17 cellular contexts compared by ENCODE assay signal in genomic region chr6:88626460-88626859, GRCh38.
"Had no signal": no experiment of that assay in that cellular context is flagged by ENCODE, and none has a peak within 500 bp of the region (broad histone marks: within the 10 kb centered on the region; RNA-seq: fewer than 3 reads in every experiment).

No MANE protein-coding gene starts in this region.

- H3K27ac Mint-ChIP-seq: brain; dendritic cell treated with granulocyte-macrophage colony-stimulating factor and Interleukin-4, amounts not matched to agents 40 ng/mL and 50 ng/mL, for 4 days; effector memory CD8-positive, alpha-beta T cell; nephron; stimulated activated effector memory CD8-positive, alpha-beta T cell treated with anti-CD3 and anti-CD28 coated beads, Interleukin-12 subunit alpha, Interleukin-12 subunit beta, amount 100 ng/mL, for 72 hours had no signal

- H3K27me3 Mint-ChIP-seq: brain; dendritic cell treated with granulocyte-macrophage colony-stimulating factor and Interleukin-4, amounts not matched to agents 40 ng/mL and 50 ng/mL, for 4 days; effector memory CD8-positive, alpha-beta T cell; progenitor cell of endocrine pancreas had no signal

- H3K27ac ChIP-seq: adrenal gland, epithelial cell of prostate, left ventricle myocardium inferior, right lobe of liver, tibial nerve, vagina had no signal

- H3K27me3 ChIP-seq: adrenal gland, right lobe of liver, tibial nerve, vagina had no signal

- H3K4me1 ChIP-seq: adrenal gland, left ventricle myocardium inferior, right lobe of liver, tibial nerve, vagina had no signal

- ATAC-seq: activated CD4-positive, CD25-positive, alpha-beta regulatory T cell treated with anti-CD3 and anti-CD28 coated beads, Interleukin-2, amount 50 U/mL, for 24 hours; effector memory CD8-positive, alpha-beta T cell; stimulated activated effector memory CD8-positive, alpha-beta T cell treated with anti-CD3 and anti-CD28 coated beads, Interleukin-12 subunit alpha, Interleukin-12 subunit beta, amount 100 ng/mL, for 72 hours had no signal

- H3K9me3 Mint-ChIP-seq: dendritic cell treated with granulocyte-macrophage colony-stimulating factor and Interleukin-4, amounts not matched to agents 40 ng/mL and 50 ng/mL, for 4 days; effector memory CD8-positive, alpha-beta T cell; nephron; stimulated activated effector memory CD8-positive, alpha-beta T cell treated with anti-CD3 and anti-CD28 coated beads, Interleukin-12 subunit alpha, Interleukin-12 subunit beta, amount 100 ng/mL, for 72 hours had no signal

- H3K4me1 Mint-ChIP-seq: nephron; stimulated activated effector memory CD8-positive, alpha-beta T cell treated with anti-CD3 and anti-CD28 coated beads, Interleukin-12 subunit alpha, Interleukin-12 subunit beta, amount 100 ng/mL, for 72 hours had no signal

- H3K36me3 ChIP-seq: adrenal gland, left ventricle myocardium inferior, right lobe of liver, tibial nerve, vagina had no signal

- H3K4me3 Mint-ChIP-seq: brain; dendritic cell treated with granulocyte-macrophage colony-stimulating factor and Interleukin-4, amounts not matched to agents 40 ng/mL and 50 ng/mL, for 4 days; effector memory CD8-positive, alpha-beta T cell; nephron; stimulated activated effector memory CD8-positive, alpha-beta T cell treated with anti-CD3 and anti-CD28 coated beads, Interleukin-12 subunit alpha, Interleukin-12 subunit beta, amount 100 ng/mL, for 72 hours had no signal

- H3K4me3 ChIP-seq: adrenal gland, left ventricle myocardium inferior, right lobe of liver, tibial nerve, vagina had no signal

- H3K9me3 ChIP-seq: adrenal gland, left ventricle myocardium inferior, right lobe of liver, tibial nerve, vagina had no signal

- H3K36me3 Mint-ChIP-seq: brain; stimulated activated effector memory CD8-positive, alpha-beta T cell treated with anti-CD3 and anti-CD28 coated beads, Interleukin-12 subunit alpha, Interleukin-12 subunit beta, amount 100 ng/mL, for 72 hours had no signal

- DNase-seq: activated naive CD4-positive, alpha-beta T cell treated with anti-CD3 and anti-CD28 coated beads, Interleukin-2, amount 50 U/mL, for 16 hours; adrenal gland; effector memory CD8-positive, alpha-beta T cell; foreskin fibroblast; left ventricle myocardium inferior; mesenchymal stem cell; occipital lobe; right lobe of liver had no signal
